ENCODE assay signal across 8 cellular contexts in the genomic region with DNA sequence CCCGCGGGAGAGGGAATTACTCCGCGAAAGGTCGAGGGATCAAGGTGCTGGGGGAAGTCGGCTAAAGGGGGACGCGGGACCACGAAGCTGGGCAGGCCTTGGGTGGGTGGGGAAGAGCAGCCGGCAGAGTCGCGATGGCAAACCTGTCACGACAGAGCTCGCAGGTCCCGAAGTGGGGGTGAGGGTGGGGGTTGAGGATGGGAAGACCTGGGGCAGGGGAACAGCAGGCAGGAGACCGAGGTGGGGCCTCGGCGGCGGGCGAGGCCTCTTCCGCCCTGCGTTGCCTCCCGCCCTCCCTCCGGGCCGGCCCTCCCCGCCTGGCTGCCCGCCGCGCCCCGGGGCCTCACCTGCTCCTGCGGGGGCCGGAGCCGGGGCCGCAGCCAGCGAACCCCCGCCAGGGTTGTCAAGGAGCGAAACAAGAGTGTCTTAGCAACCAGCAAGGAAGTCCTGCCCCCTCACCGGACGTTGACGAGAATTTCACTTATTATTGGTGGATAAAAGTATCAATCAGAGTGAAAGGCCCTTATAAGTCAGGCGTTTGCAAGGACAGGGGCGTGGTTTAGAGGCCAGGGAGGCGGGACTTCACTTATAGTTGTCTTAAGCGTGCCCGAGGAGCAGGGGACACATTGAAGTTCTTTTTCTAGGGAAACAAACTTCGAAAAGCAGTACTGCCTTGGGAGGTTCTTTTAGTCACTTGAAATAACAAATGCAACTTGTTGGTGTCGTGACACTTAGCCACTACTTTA. TPM values are rescaled to one million over a fixed set of nuclear protein-coding genes. Genes with fewer than 3 reads are reported as not detected.
DNase-seq lines count a peak whose midpoint lies in the region; ATAC-seq, FAIRE-seq and TF ChIP-seq lines count a peak whose summit lies in the region.

A gene with protein sequence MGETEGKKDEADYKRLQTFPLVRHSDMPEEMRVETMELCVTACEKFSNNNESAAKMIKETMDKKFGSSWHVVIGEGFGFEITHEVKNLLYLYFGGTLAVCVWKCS (minus strand): TSS at position 423 of the 746 bp plus-strand sequence. CDS start 11,412 bp downstream, outside the sequence.

- H3K36me3 ChIP-seq in H1 (ENCODE audit: control insufficient read depth in 2 of 4, insufficient read depth in 4 of 4, low read length in 3 of 4): no peaks in the 10 kb centered on the region

- H4K5ac ChIP-seq in H1 (ENCODE audit: insufficient read length, low read depth, low read length): no peak within 1 kb of the TSS

- H2BK120ac ChIP-seq in H1 (replicated peaks; ENCODE audit: low read depth, low read length): no peak within 1 kb of the TSS

- no peak for TF ChIP-seq POLR2A in H1 (IDR thresholded peaks at IDR 0.05; ENCODE audit: control extremely low read depth in 1 of 2, low read depth in 2 of 2, low read length in 2 of 2)

- no peak within 1 kb of the TSS for H3K23ac ChIP-seq in H1 (ENCODE audit: insufficient read length)

- TF ChIP-seq RAD21 in H1 (IDR thresholded peaks at IDR 0.05 in 1 of 2, conservative IDR thresholded peaks at IDR 0.05 in 1 of 2; ENCODE audit: low read depth in 2 of 2, low read length in 2 of 2): no peak

- H3K14ac ChIP-seq in H1 (ENCODE audit: insufficient read length): no peak within 1 kb of the TSS

- no peak within 1 kb of the TSS for H2BK15ac ChIP-seq in H1 (ENCODE audit: low read length)

- peaks cover 0 to 4% (median 0%) of the 10 kb centered on the region in 4 experiments; a peak in 1 of 7 replicates for H3K4me1 ChIP-seq in H1 (replicated peaks in 1 of 4; ENCODE audit: control insufficient read depth in 3 of 4, insufficient read depth in 4 of 4, low read length in 3 of 4)

- no peaks in the 10 kb centered on the region for H3K36me3 Mint-ChIP-seq in activated CD8-positive, alpha-beta memory T cell treated with anti-CD3 and anti-CD28 coated beads, Interleukin-2, amount 10 ng/mL, durations not matched to agents 7 days and 5 days

- H2AFZ ChIP-seq in H1 (ENCODE audit: low read length): peak within 1 kb of the TSS; percentile 91

- H3K4ac ChIP-seq in H1 (replicated peaks; ENCODE audit: insufficient read length, low read depth, low read length): no peak within 1 kb of the TSS

- H2BK5ac ChIP-seq in H1 (ENCODE audit: low read depth, low read length): no peak within 1 kb of the TSS

- CTCF ChIA-PET in activated CD8-positive, alpha-beta memory T cell treated with anti-CD3 and anti-CD28 coated beads, Interleukin-2, amount 10 ng/mL, durations not matched to agents 7 days and 5 days (lab: Charles Lee): interaction anchor here (1.3 to 1.4 kb wide), 2 partner anchors 28 to 31 kb away, joined by 3 read pairs; no protein-coding TSS in a partner anchor
- CTCF ChIA-PET in H1 (lab: Charles Lee; ENCODE audit: partially characterized antibody): interaction anchor here (0.9 to 1.6 kb wide), 3 partner anchors 25 to 60 kb away, joined by 3 to 4 read pairs (median 3); no protein-coding TSS in a partner anchor

- H3K27ac Mint-ChIP-seq in activated CD8-positive, alpha-beta memory T cell treated with anti-CD3 and anti-CD28 coated beads, Interleukin-2, amount 10 ng/mL, durations not matched to agents 7 days and 5 days: peak within 1 kb of the TSS; percentile 75

- H3K27ac ChIP-seq in H1 (ENCODE audit: low read depth, low read length): no peak within 1 kb of the TSS

- no peak for TF ChIP-seq EP300 in H1 (IDR thresholded peaks at IDR 0.05; ENCODE audit: borderline replicate concordance in 1 of 2, low read depth in 2 of 2, low read length in 2 of 2)

- DNase-seq in COLO829 (ENCODE audit: low spot score) (peak; percentile 95), HTR-8/SVneo (ENCODE audit: insufficient read length, low spot score) (peak; percentile 94), NOMO-1 treated with DMSO at 0.1 percent for 48 hours (lab: John Stamatoyannopoulos, UW; ENCODE audit: unreplicated experiment) (peak; percentile 97), H1 (ENCODE audit: low read depth in 1 of 2, low spot score in 2 of 2) (peak; percentile 89 to 92), medulla oblongata (ENCODE audit: extremely low spot score) (peak; percentile 99)
- DNase-seq in activated CD8-positive, alpha-beta memory T cell treated with anti-CD3 and anti-CD28 coated beads, Interleukin-2, amount 10 ng/mL, durations not matched to agents 7 days and 5 days: peak; percentile 97
- peak; percentile 79 to 88 (median 88) for DNase-seq in stimulated activated CD4-positive, alpha-beta T cell treated with anti-CD3 and anti-CD28 coated beads, TNF-alpha, amount 100 ng/mL, for 48 hours (ENCODE audit: low read depth in 3 of 3)

- H4K91ac ChIP-seq in H1 (replicated peaks; ENCODE audit: insufficient read length, low read length): no peak within 1 kb of the TSS

- H2BK20ac ChIP-seq in H1 (ENCODE audit: low read length): no peak within 1 kb of the TSS

- H2BK12ac ChIP-seq in H1 (ENCODE audit: low read depth, low read length): no peak within 1 kb of the TSS

- no peaks in the 10 kb centered on the region for H3K79me2 ChIP-seq in H1 (ENCODE audit: control insufficient read depth in 1 of 2, insufficient read depth in 2 of 2, low read length in 2 of 2)

- no peak within 1 kb of the TSS for H2AK5ac ChIP-seq in H1 (ENCODE audit: low read depth, low read length)

- no peak for TF ChIP-seq CTCF in H1 (IDR thresholded peaks at IDR 0.05; ENCODE audit: control extremely low read depth in 1 of 3, insufficient read depth in 1 of 3, low read depth in 1 of 3, low read length in 3 of 3)

- H4K8ac ChIP-seq in H1 (ENCODE audit: extremely low read depth, insufficient read depth, low read length): no peak within 1 kb of the TSS; the same call in 1 of the 2 replicates

- peaks cover 5% of the 10 kb centered on the region for H3K23me2 ChIP-seq in H1 (ENCODE audit: low read depth, low read length)

- peaks cover 26% of the 10 kb centered on the region for H3K27me3 Mint-ChIP-seq in activated CD8-positive, alpha-beta memory T cell treated with anti-CD3 and anti-CD28 coated beads, Interleukin-2, amount 10 ng/mL, durations not matched to agents 7 days and 5 days

- H3K4me2 ChIP-seq in H1 (ENCODE audit: insufficient read depth in 1 of 2, low read depth in 2 of 2, low read length in 2 of 2): peak within 1 kb of the TSS; percentile 78 to 91

- peak within 1 kb of the TSS; percentile 79 for H3K4me3 Mint-ChIP-seq in activated CD8-positive, alpha-beta memory T cell treated with anti-CD3 and anti-CD28 coated beads, Interleukin-2, amount 10 ng/mL, durations not matched to agents 7 days and 5 days

- H3K79me1 ChIP-seq in H1 (ENCODE audit: low read depth, low read length): no peaks in the 10 kb centered on the region

- peaks cover 16% of the 10 kb centered on the region for H3K4me1 Mint-ChIP-seq in activated CD8-positive, alpha-beta memory T cell treated with anti-CD3 and anti-CD28 coated beads, Interleukin-2, amount 10 ng/mL, durations not matched to agents 7 days and 5 days

- no peaks in the 10 kb centered on the region for H3K9me3 Mint-ChIP-seq in activated CD8-positive, alpha-beta memory T cell treated with anti-CD3 and anti-CD28 coated beads, Interleukin-2, amount 10 ng/mL, durations not matched to agents 7 days and 5 days (ENCODE audit: low read depth)

- no peaks in the 10 kb centered on the region for H4K20me1 ChIP-seq in H1 (replicated peaks in 1 of 2; ENCODE audit: control insufficient read depth in 1 of 2, insufficient read depth in 2 of 2, low read length in 2 of 2)

- peak within 1 kb of the TSS; percentile 26 to 85 (median 46); a peak in 6 of 7 replicates for H3K9ac ChIP-seq in H1 (replicated peaks in 1 of 4; ENCODE audit: extremely low read depth in 1 of 4, low read depth in 3 of 4, low read length in 3 of 4)

- 4% methylated on average over 33 of the region's 47 CpGs; no CpG with 5 or more reads in 1 of the 2 experiments for whole genome bisulfite sequencing in H1 (ENCODE audit: extremely low coverage in 1 of 2, insufficient coverage in 1 of 2, insufficient read length in 1 of 2, insufficient replicate concordance in 2 of 2, low coverage in 1 of 2, low lambda C conversion rate in 2 of 2, missing lambda C conversion rate in 1 of 2), 2 experiments

- 0 out of 2 replicates have a peak within 1 kb of the TSS, but pooled peaks have one; percentile 35 for H3K18ac ChIP-seq in H1 (ENCODE audit: extremely low read depth, low read length)

- peak; percentile 49 for FAIRE-seq in HTR-8/SVneo (lab: Jason Lieb, UNC)
- FAIRE-seq in H1 (lab: Jason Lieb, UNC): peak; percentile 90

- POLR2A ChIA-PET in H1 (lab: Charles Lee; ENCODE audit: partially characterized antibody): no interaction called here

- no peak within 1 kb of the TSS for H3K56ac ChIP-seq in H1 (replicated peaks; ENCODE audit: insufficient read length, low read depth, low read length)

- ATAC-seq in GM21381 (IDR thresholded peaks at IDR 0.05; ENCODE audit: unreplicated experiment): peak; percentile 98
- peak; percentile 98 for ATAC-seq in activated CD8-positive, alpha-beta memory T cell treated with anti-CD3 and anti-CD28 coated beads, Interleukin-2, amount 10 ng/mL, durations not matched to agents 7 days and 5 days

- no peaks in the 10 kb centered on the region for H3K9me3 ChIP-seq in H1 (ENCODE audit: insufficient read depth in 2 of 2, low read depth in 1 of 2, low read length in 1 of 2)

- H3K27me3 ChIP-seq in H1 (replicated peaks in 1 of 4; ENCODE audit: control insufficient read depth in 3 of 4, extremely low read depth in 1 of 4, insufficient read depth in 3 of 4, low read length in 3 of 4): peaks cover 0 to 10% (median 3%) of the 10 kb centered on the region in 4 experiments; a peak in 4 of 7 replicates

- peak within 1 kb of the TSS; percentile 61 to 86 (median 62) for H3K4me3 ChIP-seq in H1 (ENCODE audit: extremely low read depth in 1 of 4, insufficient read depth in 2 of 4, low read depth in 3 of 4, low read length in 4 of 4)

TF ChIP-seq in H1, 55 proteins besides CTCF, POLR2A, EP300 and RAD21 (continues in another document):
- TF ChIP-seq GABPA (IDR thresholded peaks at IDR 0.05; ENCODE audit: borderline replicate concordance, insufficient read depth, low read length): peak; percentile 79; the same call in 1 of the 2 replicates
- TF ChIP-seq BACH1 (IDR thresholded peaks at IDR 0.05; ENCODE audit: low read length): peak; percentile 85
- TF ChIP-seq SP2 (IDR thresholded peaks at IDR 0.05; ENCODE audit: low read length): peak; percentile 67
- TF ChIP-seq EZH2 (IDR thresholded peaks at IDR 0.05; ENCODE audit: low read depth, low read length, severe bottlenecking): no peak
- peak; percentile 61 for TF ChIP-seq PHF8 (conservative IDR thresholded peaks at IDR 0.05; ENCODE audit: low read depth, low read length)

RNA-seq across cellular contexts. Expression of the gene that starts here (rescaled TPM):
- total RNA-seq in activated CD8-positive, alpha-beta memory T cell treated with anti-CD3 and anti-CD28 coated beads, Interleukin-2, amount 10 ng/mL, durations not matched to agents 7 days and 5 days: 1 to 10 TPM; 8.2 to 8.9 TPM
- total RNA-seq in H1 (2021; fragmentation: NEBNext Ultra II Directional; extraction: Animal tissue kit (Norgen Biotek cat#: 25700)): 7.8 and 8.8 TPM in 2 replicates
- 14.0 and 23.4 TPM in 2 replicates for polyA plus RNA-seq in H1 (2011; rRNA removed)
- polyA plus RNA-seq in H1 (2011; cell fraction: cytosol; rRNA removed): 17.7 TPM
- polyA plus RNA-seq in H1 (2011; cell fraction: nucleus; rRNA removed): 17.5 TPM
- polyA plus RNA-seq in H1 (2012, experiment 1 of 2): 7.9 to 11.2 TPM (median 10.6 TPM) in 4 replicates
- polyA plus RNA-seq in H1 (2012, experiment 2 of 2): 12.6 TPM
- polyA plus RNA-seq in H1 (2013, experiment 1 of 2): 7.5 TPM
- 8.2 TPM for polyA plus RNA-seq in H1 (2013, experiment 2 of 2)
- polyA minus RNA-seq in H1 (2011; rRNA and poly(A)+ RNA removed): 6.9 and 7.1 TPM in 2 replicates
- polyA minus RNA-seq in H1 (2011; cell fraction: cytosol; rRNA and poly(A)+ RNA removed): 5.4 TPM
- 2.5 TPM for polyA minus RNA-seq in H1 (2011; cell fraction: nucleus; rRNA and poly(A)+ RNA removed)
